Comparison of ENCODE assay signal across 36 cellular contexts in genomic region chr3:130522399-130522798, GRCh38. TPM values are rescaled to one million over a fixed set of nuclear protein-coding genes. Genes with fewer than 3 reads are reported as not detected.
"Had no signal": no experiment of that assay in that cellular context is flagged by ENCODE, and none has a peak within 500 bp of the region (broad histone marks: within the 10 kb centered on the region; RNA-seq: fewer than 3 reads in every experiment).

No MANE protein-coding gene starts in this region.

- H3K9me3 ChIP-seq: adrenal gland, body of pancreas, breast epithelium had no signal

- H3K36me3 ChIP-seq: adrenal gland, brain microvascular endothelial cell, breast epithelium, cardiac muscle cell had no signal

- H3K4me1 ChIP-seq: adrenal gland, body of pancreas, breast epithelium had no signal

- H3K4me3 ChIP-seq: adrenal gland, body of pancreas, breast epithelium, cardiac muscle cell had no signal

- H3K27me3 ChIP-seq: body of pancreas had no signal

- ATAC-seq: activated naive CD4-positive, alpha-beta T cell treated with anti-CD3 and anti-CD28 coated beads, Interleukin-2, amount 50 U/mL, for 72 hours; activated naive CD8-positive, alpha-beta T cell treated with anti-CD3 and anti-CD28 coated beads, Interleukin-2, amount 50 U/mL, for 24 hours; activated T-cell treated with anti-CD3 and anti-CD28 coated beads, Interleukin-2, amount 50 U/mL, for 4 hours; activated T-cell treated with anti-CD3 and anti-CD28 coated beads, Interleukin-2, amount 50 U/mL, for 72 hours; activated T-helper 17 cell treated with anti-CD3 and anti-CD28 coated beads, Interleukin-2, amount 50 U/mL, for 72 hours; body of pancreas had no signal

- FAIRE-seq: astrocyte, bronchial epithelial cell, colon had no signal

- DNase-seq: activated effector memory CD4-positive, alpha-beta T cell treated with anti-CD3 and anti-CD28 coated beads, Interleukin-2, amount 50 U/mL, for 16 hours; activated effector memory CD4-positive, alpha-beta T cell treated with Interleukin-2 at 50 U/mL for 16 hours; activated gamma-delta T cell; activated gamma-delta T cell treated with Interleukin-2 at 50 U/mL for 16 hours; activated naive CD4-positive, alpha-beta T cell; activated naive CD4-positive, alpha-beta T cell treated with anti-CD3 and anti-CD28 coated beads for 36 hours; activated naive CD4-positive, alpha-beta T cell treated with anti-CD3 and anti-CD28 coated beads, Interleukin-2, amount 10 ng/mL, durations not matched to agents 7 days and 5 days; activated naive CD4-positive, alpha-beta T cell treated with anti-CD3 and anti-CD28 coated beads, Interleukin-2, amount 50 U/mL, for 16 hours; activated naive CD4-positive, alpha-beta T cell treated with Interleukin-2 at 50 U/mL for 16 hours; activated naive CD8-positive, alpha-beta T cell treated with anti-CD3 and anti-CD28 coated beads for 36 hours; activated naive CD8-positive, alpha-beta T cell treated with anti-CD3 and anti-CD28 coated beads, Interleukin-2, amount 10 ng/mL, durations not matched to agents 7 days and 5 days; activated naive CD8-positive, alpha-beta T cell treated with anti-CD3 and anti-CD28 coated beads, Interleukin-2, amount 50 U/mL, for 24 hours; activated T-cell treated with anti-CD3 and anti-CD28 coated beads, Interleukin-2, amount 50 U/mL, for 24 hours; activated T-cell treated with anti-CD3 and anti-CD28 coated beads, Interleukin-2, amount 50 U/mL, for 4 hours; activated T-cell treated with anti-CD3 and anti-CD28 coated beads, Interleukin-2, amount 50 U/mL, for 48 hours; activated T-cell treated with anti-CD3 and anti-CD28 coated beads, Interleukin-2, amount 50 U/mL, for 72 hours; adrenal gland; amniotic stem cell; amygdala; anterior cingulate cortex; aorta; body of pancreas; brain microvascular endothelial cell; caudate nucleus; central memory CD4-positive, alpha-beta T cell; cerebellar nuclear complex had no signal

- H3K27ac ChIP-seq: adrenal gland, body of pancreas, brain microvascular endothelial cell, breast epithelium, cardiac muscle cell had no signal

RNA-seq across cellular contexts. Expression of gene COL6A6, which starts 5.4 kb away (rescaled TPM):
- total RNA-seq: activated naive CD4-positive, alpha-beta T cell treated with anti-CD3 and anti-CD28 coated beads for 36 hours; activated naive CD4-positive, alpha-beta T cell treated with anti-CD3 and anti-CD28 coated beads, Interleukin-2, amount 50 U/mL, for 72 hours; activated naive CD8-positive, alpha-beta T cell treated with anti-CD3 and anti-CD28 coated beads for 36 hours; activated naive CD8-positive, alpha-beta T cell treated with anti-CD3 and anti-CD28 coated beads, Interleukin-2, amount 10 ng/mL, durations not matched to agents 7 days and 5 days; activated T-cell treated with anti-CD3 and anti-CD28 coated beads, Interleukin-2, amount 50 U/mL, for 4 hours; activated T-cell treated with anti-CD3 and anti-CD28 coated beads, Interleukin-2, amount 50 U/mL, for 72 hours; activated T-helper 1 cell treated with anti-CD3 and anti-CD28 coated beads, Interleukin-12 subunit alpha, Interleukin-12 subunit beta, Interleukin-2, Interleukin-4 antibody, amounts not matched to agents 30 ng/mL and 10 ng/mL and 1 ng/mL, durations not matched to agents 14 hours and 24 hours and 36 hours; activated T-helper 17 cell treated with anti-CD3 and anti-CD28 coated beads, Interleukin-2, amount 50 U/mL, for 72 hours; activated T-helper 2 cell treated with anti-CD3 and anti-CD28 coated beads, Interferon-gamma antibody, Interleukin-2, Interleukin-4, amounts not matched to agents 10 μg/mL and 5 μg/mL and 100 μg/mL, durations not matched to agents 14 hours and 24 hours and 36 hours; body of pancreas; chondrocyte had no signal
